Comparison of ENCODE assay signal across 35 cellular contexts in the genomic region with DNA sequence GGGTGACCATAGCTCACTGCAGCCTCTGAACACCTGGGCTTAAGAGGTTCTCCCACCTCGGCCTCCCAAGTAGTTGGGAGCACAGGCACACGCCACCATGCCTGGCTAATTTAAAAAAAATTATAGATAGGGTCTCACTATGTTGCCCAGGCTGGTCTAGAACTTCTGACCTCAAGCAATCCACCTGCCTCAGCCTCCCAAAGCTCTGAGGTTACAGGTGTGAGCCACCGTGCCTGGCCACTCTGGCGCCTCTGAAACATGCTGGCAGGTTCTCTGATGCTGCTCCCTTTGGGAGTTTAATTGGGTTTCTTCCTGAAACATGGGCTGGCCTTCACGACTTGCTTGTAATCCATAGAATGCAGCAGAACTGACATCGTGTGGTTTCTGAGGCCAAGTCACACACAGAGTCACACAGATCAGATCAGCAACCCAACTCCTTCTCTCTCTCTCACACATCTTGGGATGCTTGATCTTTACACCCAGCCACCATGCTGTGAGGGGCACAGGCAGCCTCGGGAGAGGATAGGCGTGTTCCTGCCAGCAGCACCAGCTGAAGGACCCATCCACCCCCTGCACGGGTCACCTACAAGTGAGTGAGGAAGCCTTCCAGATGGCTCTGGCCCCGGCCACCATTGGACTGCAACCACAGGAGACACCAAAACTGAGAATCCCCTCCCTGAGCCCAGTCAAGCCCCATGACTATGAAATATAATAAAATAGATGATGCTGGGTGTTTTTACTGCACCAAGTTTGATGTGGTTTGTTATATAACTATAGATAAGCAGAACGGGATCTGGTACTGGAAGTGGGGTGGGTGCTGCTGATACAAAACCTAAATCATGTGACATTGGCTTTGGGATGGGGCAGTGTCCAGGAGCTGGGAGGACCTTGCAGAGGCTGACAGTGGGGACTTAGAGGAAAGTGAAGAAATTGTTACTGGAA. TPM values are rescaled to one million over a fixed set of nuclear protein-coding genes. Genes with fewer than 3 reads are reported as not detected.
"Had no signal": no experiment of that assay in that cellular context is flagged by ENCODE, and none has a peak within 500 bp of the region (broad histone marks: within the 10 kb centered on the region; RNA-seq: fewer than 3 reads in every experiment).

No MANE protein-coding gene starts in this region.

- H2AFZ ChIP-seq: neural progenitor cell had no signal

- H3K9ac ChIP-seq: neural progenitor cell had no signal

- H3K36me3 ChIP-seq: gastrocnemius medialis, neural progenitor cell, prostate gland, right atrium auricular region, stomach, thyroid gland, vagina had no signal

- H3K27ac Mint-ChIP-seq: dendritic cell treated with granulocyte-macrophage colony-stimulating factor and Interleukin-4, amounts not matched to agents 40 ng/mL and 50 ng/mL, for 4 days; endodermal cell; mesothelial cell of epicardium; nephron; neural progenitor cell; stimulated activated effector memory CD8-positive, alpha-beta T cell treated with anti-CD3 and anti-CD28 coated beads, Interleukin-12 subunit alpha, Interleukin-12 subunit beta, amount 100 ng/mL, for 72 hours had no signal

- H3K9me3 ChIP-seq: gastrocnemius medialis, mucosa of descending colon, prostate gland, right atrium auricular region, thyroid gland, vagina had no signal

- H3K4me2 ChIP-seq: neural progenitor cell had no signal

- H3K4me3 ChIP-seq: gastrocnemius medialis, mucosa of descending colon, neural progenitor cell, prostate gland, right atrium auricular region, stomach, thyroid gland, vagina had no signal

- H3K4me1 ChIP-seq: neural progenitor cell had no signal

- FAIRE-seq: kidney had no signal

- H3K36me3 Mint-ChIP-seq: mesothelial cell of epicardium; stimulated activated effector memory CD8-positive, alpha-beta T cell treated with anti-CD3 and anti-CD28 coated beads, Interleukin-12 subunit alpha, Interleukin-12 subunit beta, amount 100 ng/mL, for 72 hours had no signal

- H3K9me3 Mint-ChIP-seq: dendritic cell treated with granulocyte-macrophage colony-stimulating factor and Interleukin-4, amounts not matched to agents 40 ng/mL and 50 ng/mL, for 4 days had no signal

- DNase-seq: effector CD8-positive, alpha-beta T cell; endodermal cell; foreskin fibroblast; gastrocnemius medialis; head of caudate nucleus; kidney; mesenchymal stem cell; mucosa of descending colon; naive B cell; stimulated activated CD4-positive, alpha-beta T cell treated with anti-CD3 and anti-CD28 coated beads, Interleukin-2, amount 100 ng/mL, for 24 hours; stimulated activated CD4-positive, alpha-beta T cell treated with anti-CD3 and anti-CD28 coated beads, Interleukin-4, amount 100 ng/mL, for 24 hours; stimulated activated naive CD4-positive, alpha-beta T cell treated with Interleukin-2 at 50 U/mL for 16 hours; stomach; thyroid gland; trophoblast cell had no signal

- H3K4me1 Mint-ChIP-seq: nephron had no signal

- H3K4me3 Mint-ChIP-seq: dendritic cell treated with granulocyte-macrophage colony-stimulating factor and Interleukin-4, amounts not matched to agents 40 ng/mL and 50 ng/mL, for 4 days; endodermal cell; mesothelial cell of epicardium; neural progenitor cell; stimulated activated effector memory CD8-positive, alpha-beta T cell treated with anti-CD3 and anti-CD28 coated beads, Interleukin-12 subunit alpha, Interleukin-12 subunit beta, amount 100 ng/mL, for 72 hours had no signal

- H3K27ac ChIP-seq: epithelial cell of prostate, gastrocnemius medialis, neural progenitor cell, prostate gland, right atrium auricular region, stomach, thyroid gland, vagina had no signal

RNA-seq across cellular contexts. Expression of a gene that starts 3.1 kb away (rescaled TPM):
- total RNA-seq: endodermal cell, esophagus mucosa, gastrocnemius medialis, glomerular endothelial cell, kidney, left lobe of liver, liver, lung microvascular endothelial cell, mesothelial cell of epicardium, mucosa of descending colon, osteocyte, right atrium auricular region, sciatic nerve, skeletal muscle tissue, stomach, subcutaneous adipose tissue, thyroid gland, ureter, vagina had no signal
- polyA plus RNA-seq: liver, stomach had no signal

RNA-seq across cellular contexts. Expression of a gene that starts 22.1 kb away (rescaled TPM):
- total RNA-seq: endodermal cell, esophagus mucosa, glomerular endothelial cell, kidney, left lobe of liver, lung microvascular endothelial cell, mesothelial cell of epicardium, mucosa of descending colon, osteocyte, right atrium auricular region, sciatic nerve, skeletal muscle tissue, stomach, subcutaneous adipose tissue, temporal lobe, ureter, vagina had no signal
- polyA plus RNA-seq: liver had no signal
